Comparison of ENCODE assay signal across 1 cellular context in the genomic region with DNA sequence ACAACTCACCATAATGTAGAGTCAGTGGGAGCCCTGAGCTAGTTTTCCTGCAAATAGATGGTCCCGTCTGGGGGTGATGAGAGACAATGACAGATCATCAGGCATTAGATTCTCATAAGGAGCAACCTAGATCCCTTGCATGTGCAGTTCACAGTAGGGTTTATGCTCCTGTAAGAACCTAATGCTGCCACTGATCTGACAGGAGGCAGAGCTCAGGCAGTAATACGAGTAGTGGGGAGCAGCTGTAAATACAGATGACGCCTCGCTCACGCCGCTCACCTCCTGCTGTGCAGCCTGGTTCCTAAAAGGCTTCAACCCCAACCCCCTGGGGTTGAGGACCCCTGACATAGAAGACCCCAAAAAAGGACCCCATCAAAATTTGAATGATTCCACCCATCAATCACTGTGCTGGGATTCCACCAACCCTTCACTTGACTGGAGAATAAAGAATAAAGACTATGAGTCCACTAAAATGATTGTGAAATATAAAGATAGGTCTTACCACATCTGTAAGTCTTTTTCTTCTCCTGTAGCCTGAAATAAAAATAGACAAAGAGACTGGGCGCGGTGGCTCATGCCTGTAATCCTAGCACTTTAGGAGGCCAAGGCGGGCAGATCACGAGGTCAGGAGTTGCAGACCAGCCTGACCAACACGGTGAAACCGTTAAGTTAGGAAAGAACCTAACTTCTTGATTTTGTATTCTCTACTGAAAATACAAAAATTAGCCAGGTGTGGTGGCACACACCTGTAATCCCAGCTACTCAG.
TF ChIP-seq lines count a peak whose summit lies in the region.

No MANE protein-coding gene starts in this region.

TF ChIP-seq in SK-N-SH treated with all-trans-retinoic acid at 6 μM for 48 hours, 23 proteins besides CTCF, POLR2A, EP300 and RAD21 (continued from another document):
- TF ChIP-seq, protein P1, sequence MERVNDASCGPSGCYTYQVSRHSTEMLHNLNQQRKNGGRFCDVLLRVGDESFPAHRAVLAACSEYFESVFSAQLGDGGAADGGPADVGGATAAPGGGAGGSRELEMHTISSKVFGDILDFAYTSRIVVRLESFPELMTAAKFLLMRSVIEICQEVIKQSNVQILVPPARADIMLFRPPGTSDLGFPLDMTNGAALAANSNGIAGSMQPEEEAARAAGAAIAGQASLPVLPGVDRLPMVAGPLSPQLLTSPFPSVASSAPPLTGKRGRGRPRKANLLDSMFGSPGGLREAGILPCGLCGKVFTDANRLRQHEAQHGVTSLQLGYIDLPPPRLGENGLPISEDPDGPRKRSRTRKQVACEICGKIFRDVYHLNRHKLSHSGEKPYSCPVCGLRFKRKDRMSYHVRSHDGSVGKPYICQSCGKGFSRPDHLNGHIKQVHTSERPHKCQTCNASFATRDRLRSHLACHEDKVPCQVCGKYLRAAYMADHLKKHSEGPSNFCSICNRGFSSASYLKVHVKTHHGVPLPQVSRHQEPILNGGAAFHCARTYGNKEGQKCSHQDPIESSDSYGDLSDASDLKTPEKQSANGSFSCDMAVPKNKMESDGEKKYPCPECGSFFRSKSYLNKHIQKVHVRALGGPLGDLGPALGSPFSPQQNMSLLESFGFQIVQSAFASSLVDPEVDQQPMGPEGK (CRISPR knock-in tag; IDR thresholded peaks at IDR 0.05; ENCODE audit: borderline replicate concordance), result no peak
- TF ChIP-seq OSR1 (CRISPR knock-in tag; IDR thresholded peaks at IDR 0.05) (no peak), ZNF70 (CRISPR knock-in tag; IDR thresholded peaks at IDR 0.05) (no peak), ZFP3 (CRISPR knock-in tag; IDR thresholded peaks at IDR 0.05) (no peak), ZFP30 (CRISPR knock-in tag; IDR thresholded peaks at IDR 0.05) (no peak), ESRRG (CRISPR knock-in tag; IDR thresholded peaks at IDR 0.05) (no peak), SNAI2 (CRISPR knock-in tag; IDR thresholded peaks at IDR 0.05) (no peak), ZC3H10 (CRISPR knock-in tag; IDR thresholded peaks at IDR 0.05) (no peak), BACH2 (CRISPR knock-in tag; IDR thresholded peaks at IDR 0.05; ENCODE audit: borderline replicate concordance) (no peak), TOX (CRISPR knock-in tag; IDR thresholded peaks at IDR 0.05; ENCODE audit: borderline replicate concordance) (no peak), TCF4 (CRISPR knock-in tag; IDR thresholded peaks at IDR 0.05; ENCODE audit: borderline replicate concordance) (no peak), ZNF565 (CRISPR knock-in tag; conservative IDR thresholded peaks at IDR 0.05; ENCODE audit: low read depth) (no peak), CSDC2 (CRISPR knock-in tag; IDR thresholded peaks at IDR 0.05) (no peak), ARNTL (CRISPR knock-in tag; IDR thresholded peaks at IDR 0.05; ENCODE audit: borderline replicate concordance, low read depth) (no peak), ISL1 (CRISPR knock-in tag; IDR thresholded peaks at IDR 0.05) (no peak), GLIS3 (CRISPR knock-in tag; IDR thresholded peaks at IDR 0.05) (no peak)
- TF ChIP-seq, protein P2, sequence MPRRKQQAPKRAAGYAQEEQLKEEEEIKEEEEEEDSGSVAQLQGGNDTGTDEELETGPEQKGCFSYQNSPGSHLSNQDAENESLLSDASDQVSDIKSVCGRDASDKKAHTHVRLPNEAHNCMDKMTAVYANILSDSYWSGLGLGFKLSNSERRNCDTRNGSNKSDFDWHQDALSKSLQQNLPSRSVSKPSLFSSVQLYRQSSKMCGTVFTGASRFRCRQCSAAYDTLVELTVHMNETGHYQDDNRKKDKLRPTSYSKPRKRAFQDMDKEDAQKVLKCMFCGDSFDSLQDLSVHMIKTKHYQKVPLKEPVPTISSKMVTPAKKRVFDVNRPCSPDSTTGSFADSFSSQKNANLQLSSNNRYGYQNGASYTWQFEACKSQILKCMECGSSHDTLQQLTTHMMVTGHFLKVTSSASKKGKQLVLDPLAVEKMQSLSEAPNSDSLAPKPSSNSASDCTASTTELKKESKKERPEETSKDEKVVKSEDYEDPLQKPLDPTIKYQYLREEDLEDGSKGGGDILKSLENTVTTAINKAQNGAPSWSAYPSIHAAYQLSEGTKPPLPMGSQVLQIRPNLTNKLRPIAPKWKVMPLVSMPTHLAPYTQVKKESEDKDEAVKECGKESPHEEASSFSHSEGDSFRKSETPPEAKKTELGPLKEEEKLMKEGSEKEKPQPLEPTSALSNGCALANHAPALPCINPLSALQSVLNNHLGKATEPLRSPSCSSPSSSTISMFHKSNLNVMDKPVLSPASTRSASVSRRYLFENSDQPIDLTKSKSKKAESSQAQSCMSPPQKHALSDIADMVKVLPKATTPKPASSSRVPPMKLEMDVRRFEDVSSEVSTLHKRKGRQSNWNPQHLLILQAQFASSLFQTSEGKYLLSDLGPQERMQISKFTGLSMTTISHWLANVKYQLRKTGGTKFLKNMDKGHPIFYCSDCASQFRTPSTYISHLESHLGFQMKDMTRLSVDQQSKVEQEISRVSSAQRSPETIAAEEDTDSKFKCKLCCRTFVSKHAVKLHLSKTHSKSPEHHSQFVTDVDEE (CRISPR knock-in tag; IDR thresholded peaks at IDR 0.05), result no peak
- TF ChIP-seq, protein P3, sequence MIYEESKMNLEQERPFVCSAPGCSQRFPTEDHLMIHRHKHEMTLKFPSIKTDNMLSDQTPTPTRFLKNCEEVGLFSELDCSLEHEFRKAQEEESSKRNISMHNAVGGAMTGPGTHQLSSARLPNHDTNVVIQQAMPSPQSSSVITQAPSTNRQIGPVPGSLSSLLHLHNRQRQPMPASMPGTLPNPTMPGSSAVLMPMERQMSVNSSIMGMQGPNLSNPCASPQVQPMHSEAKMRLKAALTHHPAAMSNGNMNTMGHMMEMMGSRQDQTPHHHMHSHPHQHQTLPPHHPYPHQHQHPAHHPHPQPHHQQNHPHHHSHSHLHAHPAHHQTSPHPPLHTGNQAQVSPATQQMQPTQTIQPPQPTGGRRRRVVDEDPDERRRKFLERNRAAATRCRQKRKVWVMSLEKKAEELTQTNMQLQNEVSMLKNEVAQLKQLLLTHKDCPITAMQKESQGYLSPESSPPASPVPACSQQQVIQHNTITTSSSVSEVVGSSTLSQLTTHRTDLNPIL (CRISPR knock-in tag; IDR thresholded peaks at IDR 0.05; ENCODE audit: low read depth), result no peak
- TF ChIP-seq, protein P4, sequence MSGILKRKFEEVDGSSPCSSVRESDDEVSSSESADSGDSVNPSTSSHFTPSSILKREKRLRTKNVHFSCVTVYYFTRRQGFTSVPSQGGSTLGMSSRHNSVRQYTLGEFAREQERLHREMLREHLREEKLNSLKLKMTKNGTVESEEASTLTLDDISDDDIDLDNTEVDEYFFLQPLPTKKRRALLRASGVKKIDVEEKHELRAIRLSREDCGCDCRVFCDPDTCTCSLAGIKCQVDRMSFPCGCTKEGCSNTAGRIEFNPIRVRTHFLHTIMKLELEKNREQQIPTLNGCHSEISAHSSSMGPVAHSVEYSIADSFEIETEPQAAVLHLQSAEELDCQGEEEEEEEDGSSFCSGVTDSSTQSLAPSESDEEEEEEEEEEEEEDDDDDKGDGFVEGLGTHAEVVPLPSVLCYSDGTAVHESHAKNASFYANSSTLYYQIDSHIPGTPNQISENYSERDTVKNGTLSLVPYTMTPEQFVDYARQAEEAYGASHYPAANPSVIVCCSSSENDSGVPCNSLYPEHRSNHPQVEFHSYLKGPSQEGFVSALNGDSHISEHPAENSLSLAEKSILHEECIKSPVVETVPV (CRISPR knock-in tag; IDR thresholded peaks at IDR 0.05), result no peak
